In genomic region chr15:62928996-62929350, GRCh38 we compare ENCODE assay signal across 12 cellular contexts.
A peak's percentile ranks its signal among the peaks of the same experiment; 100 is the strongest.
DNase-seq lines count a peak whose midpoint lies in the region; ATAC-seq, FAIRE-seq and TF ChIP-seq lines count a peak whose summit lies in the region.
"Had no signal": no experiment of that assay in that cellular context is flagged by ENCODE, and none has a peak within 500 bp of the region (broad histone marks: within the 10 kb centered on the region; RNA-seq: fewer than 3 reads in every experiment).

No MANE protein-coding gene starts in this region.

- peaks cover 20% of the 10 kb centered on the region for H3K4me1 ChIP-seq in SJCRH30

- H3K27ac ChIP-seq in SJCRH30 = peak overlapping the region; percentile 71

- H3K9me3 Mint-ChIP-seq in stimulated activated effector memory CD8-positive, alpha-beta T cell treated with anti-CD3 and anti-CD28 coated beads, Interleukin-12 subunit alpha, Interleukin-12 subunit beta, amount 100 ng/mL, for 72 hours = no peaks in the 10 kb centered on the region
- H3K9me3 Mint-ChIP-seq: activated T-helper 17 cell treated with anti-CD3 and anti-CD28 coated beads, Interleukin-2, amount 50 U/mL, for 72 hours had no signal

- no peaks in the 10 kb centered on the region for H3K4me1 Mint-ChIP-seq in stimulated activated effector memory CD8-positive, alpha-beta T cell treated with anti-CD3 and anti-CD28 coated beads, Interleukin-12 subunit alpha, Interleukin-12 subunit beta, amount 100 ng/mL, for 72 hours
- H3K4me1 Mint-ChIP-seq: activated T-helper 17 cell treated with anti-CD3 and anti-CD28 coated beads, Interleukin-2, amount 50 U/mL, for 72 hours had no signal

- no peak for TF ChIP-seq POLR2A in H54 (IDR thresholded peaks at IDR 0.05; ENCODE audit: low read depth, low read length)

- no peak for FAIRE-seq in H54 (lab: Jason Lieb, UNC)

- H3K36me3 ChIP-seq in SJCRH30 = no peaks in the 10 kb centered on the region

- H3K4me3 Mint-ChIP-seq in stimulated activated effector memory CD8-positive, alpha-beta T cell treated with anti-CD3 and anti-CD28 coated beads, Interleukin-12 subunit alpha, Interleukin-12 subunit beta, amount 100 ng/mL, for 72 hours = no peak overlapping the region
- H3K4me3 Mint-ChIP-seq: activated T-helper 17 cell treated with anti-CD3 and anti-CD28 coated beads, Interleukin-2, amount 50 U/mL, for 72 hours had no signal

- H3K9me3 ChIP-seq in SJCRH30 (replicated peaks) = no peaks in the 10 kb centered on the region

- no peak for ATAC-seq in stimulated activated effector memory CD8-positive, alpha-beta T cell treated with anti-CD3 and anti-CD28 coated beads, Interleukin-12 subunit alpha, Interleukin-12 subunit beta, amount 100 ng/mL, for 72 hours
- ATAC-seq in GM19467 (IDR thresholded peaks at IDR 0.05; ENCODE audit: unreplicated experiment) = no peak
- ATAC-seq: activated T-helper 17 cell treated with anti-CD3 and anti-CD28 coated beads, Interleukin-2, amount 50 U/mL, for 72 hours had no signal

- H3K36me3 Mint-ChIP-seq in stimulated activated effector memory CD8-positive, alpha-beta T cell treated with anti-CD3 and anti-CD28 coated beads, Interleukin-12 subunit alpha, Interleukin-12 subunit beta, amount 100 ng/mL, for 72 hours = no peaks in the 10 kb centered on the region

- H3K27ac Mint-ChIP-seq in stimulated activated effector memory CD8-positive, alpha-beta T cell treated with anti-CD3 and anti-CD28 coated beads, Interleukin-12 subunit alpha, Interleukin-12 subunit beta, amount 100 ng/mL, for 72 hours = no peak overlapping the region
- H3K27ac Mint-ChIP-seq: activated T-helper 17 cell treated with anti-CD3 and anti-CD28 coated beads, Interleukin-2, amount 50 U/mL, for 72 hours had no signal

- H3K4me3 ChIP-seq in SJCRH30 (no peak overlapping the region), fibroblast of mammary gland (ENCODE audit: control insufficient read depth, low read depth, low read length) (no peak overlapping the region), retinal pigment epithelial cell (ENCODE audit: low read length) (no peak overlapping the region)

- no peak for TF ChIP-seq CTCF in fibroblast of mammary gland (conservative IDR thresholded peaks at IDR 0.05; ENCODE audit: control insufficient read depth, insufficient read depth, low read depth, low read length)
- TF ChIP-seq CTCF in retinal pigment epithelial cell (conservative IDR thresholded peaks at IDR 0.05; ENCODE audit: low read depth, low read length) = no peak

- H3K27me3 ChIP-seq in SJCRH30 = no peaks in the 10 kb centered on the region

- DNase-seq in HCEC 1CT (peak; percentile 87), SJCRH30 (peak in 1 of 2 experiments; percentile 29), fibroblast of mammary gland (ENCODE audit: low read depth) (peak; percentile 90), retinal pigment epithelial cell (ENCODE audit: low read depth) (peak; percentile 84), SHP77 treated with DMSO at 0.1 percent for 48 hours (lab: John Stamatoyannopoulos, UW) (no peak), H54 (ENCODE audit: insufficient read length, low spot score) (no peak)
- no peak for DNase-seq in stimulated activated effector memory CD8-positive, alpha-beta T cell treated with anti-CD3 and anti-CD28 coated beads, Interleukin-12 subunit alpha, Interleukin-12 subunit beta, amount 100 ng/mL, for 72 hours (ENCODE audit: low spot score in 2 of 2)
- DNase-seq: activated CD4-positive, CD25-positive, alpha-beta regulatory T cell treated with anti-CD3 and anti-CD28 coated beads, Interleukin-2, amount 50 U/mL, for 72 hours; cerebellar nuclear complex; Karpas-422 had no signal

Comparison
In these comparisons a context has a peak if more than half of its experiments do, and no peak if none do; other contexts are left out.
1. DNase-seq: peak in HCEC 1CT (single experiment), fibroblast of mammary gland (single experiment) and retinal pigment epithelial cell (single experiment); none in SHP77 treated with DMSO at 0.1 percent for 48 hours (single experiment), stimulated activated effector memory CD8-positive, alpha-beta T cell treated with anti-CD3 and anti-CD28 coated beads, Interleukin-12 subunit alpha, Interleukin-12 subunit beta, amount 100 ng/mL, for 72 hours (0 of 2) and H54 (single experiment).